2 cellular contexts compared by ENCODE assay signal in the genomic region with DNA sequence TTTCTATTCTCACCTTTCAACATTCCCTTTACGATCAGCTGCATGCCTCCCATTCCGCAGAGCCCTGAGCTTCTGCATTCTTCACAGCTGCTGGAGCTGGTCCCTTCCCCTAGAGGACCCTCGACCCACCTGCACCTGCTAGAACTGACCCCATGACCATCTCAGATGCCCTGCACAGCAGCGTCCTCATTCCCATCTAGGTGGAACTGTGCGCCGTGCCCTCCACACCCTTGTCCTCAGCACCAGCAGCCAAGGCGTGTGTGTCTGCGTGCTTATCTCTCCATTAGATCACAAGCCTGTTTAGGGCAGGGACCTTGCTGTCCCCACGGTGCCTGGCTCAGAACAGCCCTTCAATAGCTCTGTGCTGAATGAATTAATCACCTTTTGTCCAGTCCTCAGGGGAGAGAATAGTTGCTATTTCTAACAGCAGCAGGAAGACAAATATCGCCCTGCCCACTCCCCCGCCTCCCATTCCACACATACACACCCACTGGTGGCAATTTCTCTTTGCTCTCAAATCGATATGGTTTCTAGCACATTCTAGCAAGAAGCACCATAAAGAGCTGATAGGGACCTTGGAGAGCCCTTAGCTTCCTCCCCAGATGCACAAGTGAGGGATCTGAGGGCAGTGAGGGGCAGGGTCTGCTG.
A peak's percentile ranks its signal among the peaks of the same experiment; 100 is the strongest.
TF ChIP-seq lines count a peak whose summit lies in the region.

No MANE protein-coding gene starts in this region.

TF ChIP-seq in HEK293, 187 proteins besides CTCF, POLR2A, EP300 and RAD21 (continued from another document):
- peak; percentile 66 for TF ChIP-seq EGR2 (tag by site-specific recombination; IDR thresholded peaks at IDR 0.05; ENCODE audit: low read depth)
- TF ChIP-seq, protein P1, sequence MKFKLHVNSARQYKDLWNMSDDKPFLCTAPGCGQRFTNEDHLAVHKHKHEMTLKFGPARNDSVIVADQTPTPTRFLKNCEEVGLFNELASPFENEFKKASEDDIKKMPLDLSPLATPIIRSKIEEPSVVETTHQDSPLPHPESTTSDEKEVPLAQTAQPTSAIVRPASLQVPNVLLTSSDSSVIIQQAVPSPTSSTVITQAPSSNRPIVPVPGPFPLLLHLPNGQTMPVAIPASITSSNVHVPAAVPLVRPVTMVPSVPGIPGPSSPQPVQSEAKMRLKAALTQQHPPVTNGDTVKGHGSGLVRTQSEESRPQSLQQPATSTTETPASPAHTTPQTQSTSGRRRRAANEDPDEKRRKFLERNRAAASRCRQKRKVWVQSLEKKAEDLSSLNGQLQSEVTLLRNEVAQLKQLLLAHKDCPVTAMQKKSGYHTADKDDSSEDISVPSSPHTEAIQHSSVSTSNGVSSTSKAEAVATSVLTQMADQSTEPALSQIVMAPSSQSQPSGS (tag by site-specific recombination; IDR thresholded peaks at IDR 0.05; ENCODE audit: low read depth) = no peak
- TF ChIP-seq, protein P2, sequence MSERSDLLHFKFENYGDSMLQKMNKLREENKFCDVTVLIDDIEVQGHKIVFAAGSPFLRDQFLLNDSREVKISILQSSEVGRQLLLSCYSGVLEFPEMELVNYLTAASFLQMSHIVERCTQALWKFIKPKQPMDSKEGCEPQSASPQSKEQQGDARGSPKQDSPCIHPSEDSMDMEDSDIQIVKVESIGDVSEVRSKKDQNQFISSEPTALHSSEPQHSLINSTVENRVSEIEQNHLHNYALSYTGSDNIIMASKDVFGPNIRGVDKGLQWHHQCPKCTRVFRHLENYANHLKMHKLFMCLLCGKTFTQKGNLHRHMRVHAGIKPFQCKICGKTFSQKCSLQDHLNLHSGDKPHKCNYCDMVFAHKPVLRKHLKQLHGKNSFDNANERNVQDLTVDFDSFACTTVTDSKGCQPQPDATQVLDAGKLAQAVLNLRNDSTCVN (tag by site-specific recombination; optimal IDR thresholded peaks at IDR 0.05) = no peak
- TF ChIP-seq KLF16 (tag by site-specific recombination; IDR thresholded peaks at IDR 0.05) = no peak
- no peak for TF ChIP-seq ZNF707 (tag by site-specific recombination; IDR thresholded peaks at IDR 0.05)
- TF ChIP-seq, protein P3, sequence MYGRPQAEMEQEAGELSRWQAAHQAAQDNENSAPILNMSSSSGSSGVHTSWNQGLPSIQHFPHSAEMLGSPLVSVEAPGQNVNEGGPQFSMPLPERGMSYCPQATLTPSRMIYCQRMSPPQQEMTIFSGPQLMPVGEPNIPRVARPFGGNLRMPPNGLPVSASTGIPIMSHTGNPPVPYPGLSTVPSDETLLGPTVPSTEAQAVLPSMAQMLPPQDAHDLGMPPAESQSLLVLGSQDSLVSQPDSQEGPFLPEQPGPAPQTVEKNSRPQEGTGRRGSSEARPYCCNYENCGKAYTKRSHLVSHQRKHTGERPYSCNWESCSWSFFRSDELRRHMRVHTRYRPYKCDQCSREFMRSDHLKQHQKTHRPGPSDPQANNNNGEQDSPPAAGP (tag by site-specific recombination; IDR thresholded peaks at IDR 0.05) = peak; percentile 35; the same call in 1 of the 2 replicates
- no peak for TF ChIP-seq ZNF548 (tag by site-specific recombination; IDR thresholded peaks at IDR 0.05)
- no peak for TF ChIP-seq KLF9 (tag by site-specific recombination; IDR thresholded peaks at IDR 0.05; ENCODE audit: low read depth)
- peak; percentile 58 for TF ChIP-seq ZFHX2 (tag by site-specific recombination; conservative IDR thresholded peaks at IDR 0.05)
- TF ChIP-seq ZNF837 (tag by site-specific recombination; IDR thresholded peaks at IDR 0.05) = no peak
- peak; percentile 37; the same call in 1 of the 2 replicates for TF ChIP-seq TRIM28 (IDR thresholded peaks at IDR 0.05; ENCODE audit: borderline replicate concordance, low read length)
- TF ChIP-seq, protein P4, sequence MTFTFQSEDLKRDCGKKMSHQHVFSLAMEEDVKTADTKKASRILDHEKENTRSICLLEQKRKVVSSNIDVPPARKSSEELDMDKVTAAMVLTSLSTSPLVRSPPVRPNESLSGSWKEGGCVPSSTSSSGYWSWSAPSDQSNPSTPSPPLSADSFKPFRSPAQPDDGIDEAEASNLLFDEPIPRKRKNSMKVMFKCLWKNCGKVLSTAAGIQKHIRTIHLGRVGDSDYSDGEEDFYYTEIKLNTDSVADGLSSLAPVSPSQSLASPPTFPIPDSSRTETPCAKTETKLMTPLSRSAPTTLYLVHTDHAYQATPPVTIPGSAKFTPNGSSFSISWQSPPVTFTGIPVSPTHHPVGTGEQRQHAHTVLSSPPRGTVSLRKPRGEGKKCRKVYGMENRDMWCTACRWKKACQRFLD (tag by site-specific recombination; IDR thresholded peaks at IDR 0.05) = no peak
- TF ChIP-seq, protein P5, sequence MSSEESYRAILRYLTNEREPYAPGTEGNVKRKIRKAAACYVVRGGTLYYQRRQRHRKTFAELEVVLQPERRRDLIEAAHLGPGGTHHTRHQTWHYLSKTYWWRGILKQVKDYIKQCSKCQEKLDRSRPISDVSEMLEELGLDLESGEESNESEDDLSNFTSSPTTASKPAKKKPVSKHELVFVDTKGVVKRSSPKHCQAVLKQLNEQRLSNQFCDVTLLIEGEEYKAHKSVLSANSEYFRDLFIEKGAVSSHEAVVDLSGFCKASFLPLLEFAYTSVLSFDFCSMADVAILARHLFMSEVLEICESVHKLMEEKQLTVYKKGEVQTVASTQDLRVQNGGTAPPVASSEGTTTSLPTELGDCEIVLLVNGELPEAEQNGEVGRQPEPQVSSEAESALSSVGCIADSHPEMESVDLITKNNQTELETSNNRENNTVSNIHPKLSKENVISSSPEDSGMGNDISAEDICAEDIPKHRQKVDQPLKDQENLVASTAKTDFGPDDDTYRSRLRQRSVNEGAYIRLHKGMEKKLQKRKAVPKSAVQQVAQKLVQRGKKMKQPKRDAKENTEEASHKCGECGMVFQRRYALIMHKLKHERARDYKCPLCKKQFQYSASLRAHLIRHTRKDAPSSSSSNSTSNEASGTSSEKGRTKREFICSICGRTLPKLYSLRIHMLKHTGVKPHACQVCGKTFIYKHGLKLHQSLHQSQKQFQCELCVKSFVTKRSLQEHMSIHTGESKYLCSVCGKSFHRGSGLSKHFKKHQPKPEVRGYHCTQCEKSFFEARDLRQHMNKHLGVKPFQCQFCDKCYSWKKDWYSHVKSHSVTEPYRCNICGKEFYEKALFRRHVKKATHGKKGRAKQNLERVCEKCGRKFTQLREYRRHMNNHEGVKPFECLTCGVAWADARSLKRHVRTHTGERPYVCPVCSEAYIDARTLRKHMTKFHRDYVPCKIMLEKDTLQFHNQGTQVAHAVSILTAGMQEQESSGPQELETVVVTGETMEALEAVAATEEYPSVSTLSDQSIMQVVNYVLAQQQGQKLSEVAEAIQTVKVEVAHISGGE (tag by site-specific recombination; conservative IDR thresholded peaks at IDR 0.05; ENCODE audit: low read depth) = no peak

TF ChIP-seq in H1, 55 proteins besides CTCF, POLR2A, EP300 and RAD21:
- TF ChIP-seq RXRA (IDR thresholded peaks at IDR 0.05; ENCODE audit: insufficient read depth, low read depth, low read length) (no peak), CHD1 (IDR thresholded peaks at IDR 0.05; ENCODE audit: low read depth, low read length) (no peak), CBX5 (IDR thresholded peaks at IDR 0.05; ENCODE audit: low read depth, low read length) (no peak), TCF12 (IDR thresholded peaks at IDR 0.05; ENCODE audit: low read depth, low read length) (0 out of 2 replicates have a peak, but pooled peaks have one; percentile 45), TEAD4 (IDR thresholded peaks at IDR 0.05; ENCODE audit: low read depth, low read length) (peak; percentile 70)
